Comparison of ENCODE assay signal across 39 cellular contexts in the genomic region with DNA sequence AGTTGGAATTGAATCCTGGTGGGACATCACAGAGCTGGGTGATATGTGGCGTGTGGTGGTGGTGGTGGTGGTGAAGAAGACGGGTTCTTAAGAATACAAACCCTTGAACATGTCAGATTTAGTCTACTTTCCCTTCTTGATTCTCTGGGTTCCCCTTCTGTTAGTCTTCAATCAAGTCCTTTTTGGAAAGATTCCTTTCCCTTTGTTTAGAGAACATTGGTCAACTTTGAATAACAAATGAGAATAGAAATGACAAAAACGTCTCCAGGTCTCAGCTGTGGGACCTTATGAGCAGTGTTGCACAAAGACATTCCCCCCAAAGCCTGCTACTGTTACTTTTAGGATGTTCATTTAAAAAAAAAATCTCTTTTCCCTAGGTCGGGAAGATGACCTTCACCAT. TPM values are rescaled to one million over a fixed set of nuclear protein-coding genes. Genes with fewer than 3 reads are reported as not detected.
DNase-seq lines count a peak whose midpoint lies in the region; ATAC-seq, FAIRE-seq and TF ChIP-seq lines count a peak whose summit lies in the region.
"Had no signal": no experiment of that assay in that cellular context is flagged by ENCODE, and none has a peak within 500 bp of the region (broad histone marks: within the 10 kb centered on the region; RNA-seq: fewer than 3 reads in every experiment).

No MANE protein-coding gene starts in this region.

- CTCF ChIA-PET in H1 (lab: Charles Lee; ENCODE audit: partially characterized antibody) = interaction anchor here (0.9 kb wide), 1 partner anchor 553 kb away, joined by 3 read pairs; no protein-coding TSS in a partner anchor

- peaks cover 0 to 21% of the 10 kb centered on the region in 2 experiments; a peak in 3 of 4 replicates for H3K79me2 ChIP-seq in H1 (ENCODE audit: control insufficient read depth in 1 of 2, insufficient read depth in 2 of 2, low read length in 2 of 2)
- H3K79me2 ChIP-seq: parathyroid adenoma had no signal

- no peak overlapping the region for H3K4ac ChIP-seq in H1 (replicated peaks; ENCODE audit: insufficient read length, low read depth, low read length)

- no peaks in the 10 kb centered on the region; the same call in 1 of the 2 replicates for H3K79me1 ChIP-seq in H1 (ENCODE audit: low read depth, low read length)

- no peak overlapping the region for H2BK12ac ChIP-seq in H1 (ENCODE audit: low read depth, low read length)

- no peak overlapping the region for H3K18ac ChIP-seq in H1 (ENCODE audit: extremely low read depth, low read length)

- H3K4me1 Mint-ChIP-seq in neural crest cell = peaks cover 88% of the 10 kb centered on the region
- H3K4me1 Mint-ChIP-seq: activated naive CD4-positive, alpha-beta T cell treated with anti-CD3 and anti-CD28 coated beads, Interleukin-2, amount 10 ng/mL, durations not matched to agents 7 days and 5 days; natural killer cell had no signal

- no peaks in the 10 kb centered on the region for H3K9me3 Mint-ChIP-seq in neural crest cell
- H3K9me3 Mint-ChIP-seq: activated CD4-positive, alpha-beta memory T cell treated with anti-CD3 and anti-CD28 coated beads for 36 hours; activated naive CD4-positive, alpha-beta T cell treated with anti-CD3 and anti-CD28 coated beads, Interleukin-2, amount 10 ng/mL, durations not matched to agents 7 days and 5 days; activated T-helper 1 cell treated with anti-CD3 and anti-CD28 coated beads, Interleukin-12 subunit alpha, Interleukin-12 subunit beta, Interleukin-2, Interleukin-4 antibody, amounts not matched to agents 30 ng/mL and 10 ng/mL and 1 ng/mL, durations not matched to agents 14 hours and 24 hours and 36 hours; natural killer cell; stimulated activated naive CD8-positive, alpha-beta T cell treated with anti-CD3 and anti-CD28 coated beads, Interleukin-15, Interleukin-2, amounts not matched to agents 100 ng/mL and 50 ng/mL, for 24 hours; T-helper 1 cell treated with Interleukin-12 subunit alpha and Interleukin-12 subunit beta and Interleukin-4 antibody, amounts not matched to agents 30 μg/mL and 1 μg/mL, for 36 hours had no signal

- no peak overlapping the region for H3K4me3 Mint-ChIP-seq in neural crest cell
- H3K4me3 Mint-ChIP-seq: activated CD4-positive, alpha-beta memory T cell treated with anti-CD3 and anti-CD28 coated beads for 36 hours; activated naive CD4-positive, alpha-beta T cell treated with anti-CD3 and anti-CD28 coated beads, Interleukin-2, amount 10 ng/mL, durations not matched to agents 7 days and 5 days; activated T-helper 1 cell treated with anti-CD3 and anti-CD28 coated beads, Interleukin-12 subunit alpha, Interleukin-12 subunit beta, Interleukin-2, Interleukin-4 antibody, amounts not matched to agents 30 ng/mL and 10 ng/mL and 1 ng/mL, durations not matched to agents 14 hours and 24 hours and 36 hours; natural killer cell; stimulated activated naive CD8-positive, alpha-beta T cell treated with anti-CD3 and anti-CD28 coated beads, Interleukin-15, Interleukin-2, amounts not matched to agents 100 ng/mL and 50 ng/mL, for 24 hours; T-helper 1 cell treated with Interleukin-12 subunit alpha and Interleukin-12 subunit beta and Interleukin-4 antibody, amounts not matched to agents 30 μg/mL and 1 μg/mL, for 36 hours had no signal

- peaks cover under 1 to 2% of the 10 kb centered on the region in 2 experiments for H4K20me1 ChIP-seq in H1 (replicated peaks in 1 of 2; ENCODE audit: control insufficient read depth in 1 of 2, insufficient read depth in 2 of 2, low read length in 2 of 2)
- H4K20me1 ChIP-seq: BLaER1 had no signal

- H2BK5ac ChIP-seq in H1 (ENCODE audit: low read depth, low read length) = no peak overlapping the region

- H3K9me3 ChIP-seq in SJSA1 (replicated peaks) = no peaks in the 10 kb centered on the region
- no peaks in the 10 kb centered on the region for H3K9me3 ChIP-seq in H1 (ENCODE audit: insufficient read depth in 2 of 2, low read depth in 1 of 2, low read length in 1 of 2)
- H3K9me3 ChIP-seq in tibial artery = no peaks in the 10 kb centered on the region
- H3K9me3 ChIP-seq: BLaER1, mucosa of descending colon, spleen, transverse colon had no signal

- peaks cover 71% of the 10 kb centered on the region for H3K36me3 ChIP-seq in SJSA1
- H3K36me3 ChIP-seq in H1 (ENCODE audit: control insufficient read depth in 2 of 4, insufficient read depth in 4 of 4, low read length in 3 of 4) = peaks cover 0 to 2% (median under 1%) of the 10 kb centered on the region in 4 experiments; a peak in 2 of 8 replicates
- H3K36me3 ChIP-seq in tibial artery = peaks cover 0 to 4% (median 4%) of the 10 kb centered on the region in 3 donors
- H3K36me3 ChIP-seq: spleen, transverse colon had no signal

- peaks cover 21% of the 10 kb centered on the region for H3K36me3 Mint-ChIP-seq in neural crest cell (ENCODE audit: low read depth)
- H3K36me3 Mint-ChIP-seq: activated CD4-positive, alpha-beta memory T cell treated with anti-CD3 and anti-CD28 coated beads for 36 hours; activated naive CD4-positive, alpha-beta T cell treated with anti-CD3 and anti-CD28 coated beads, Interleukin-2, amount 10 ng/mL, durations not matched to agents 7 days and 5 days; natural killer cell had no signal

- no peaks in the 10 kb centered on the region for H3K27me3 Mint-ChIP-seq in neural crest cell (ENCODE audit: low read depth)

- H3K56ac ChIP-seq in H1 (replicated peaks; ENCODE audit: insufficient read length, low read depth, low read length) = no peak overlapping the region

- no peak overlapping the region for H4K91ac ChIP-seq in H1 (replicated peaks; ENCODE audit: insufficient read length, low read length)

- no peak overlapping the region for H3K14ac ChIP-seq in H1 (ENCODE audit: insufficient read length)

- WGBS in H1 (ENCODE audit: extremely low coverage in 1 of 2, insufficient coverage in 1 of 2, insufficient read length in 1 of 2, insufficient replicate concordance in 2 of 2, low coverage in 1 of 2, low lambda C conversion rate in 2 of 2, missing lambda C conversion rate in 1 of 2), 2 experiments = 80% methylated on average over 4 of the region's 4 CpGs; no CpG with 5 or more reads in 1 of the 2 experiments

- H3K27ac Mint-ChIP-seq in neural crest cell (ENCODE audit: unreplicated experiment) = peak overlapping the region; percentile 32
- H3K27ac Mint-ChIP-seq: activated CD4-positive, alpha-beta memory T cell treated with anti-CD3 and anti-CD28 coated beads for 36 hours; activated naive CD4-positive, alpha-beta T cell treated with anti-CD3 and anti-CD28 coated beads, Interleukin-2, amount 10 ng/mL, durations not matched to agents 7 days and 5 days; activated T-helper 1 cell treated with anti-CD3 and anti-CD28 coated beads, Interleukin-12 subunit alpha, Interleukin-12 subunit beta, Interleukin-2, Interleukin-4 antibody, amounts not matched to agents 30 ng/mL and 10 ng/mL and 1 ng/mL, durations not matched to agents 14 hours and 24 hours and 36 hours; natural killer cell; stimulated activated naive CD8-positive, alpha-beta T cell treated with anti-CD3 and anti-CD28 coated beads, Interleukin-15, Interleukin-2, amounts not matched to agents 100 ng/mL and 50 ng/mL, for 24 hours; T-helper 1 cell treated with Interleukin-12 subunit alpha and Interleukin-12 subunit beta and Interleukin-4 antibody, amounts not matched to agents 30 μg/mL and 1 μg/mL, for 36 hours had no signal

- no peak overlapping the region for H2BK120ac ChIP-seq in H1 (replicated peaks; ENCODE audit: low read depth, low read length)

- DNase-seq in SJSA1 (ENCODE audit: low read depth in 1 of 2, low spot score in 2 of 2) = no peak
- no peak for DNase-seq in H1 (ENCODE audit: low read depth in 1 of 2, low spot score in 2 of 2)
- DNase-seq in neural crest cell (ENCODE audit: low read depth, low spot score) = no peak
- no peak for DNase-seq in tibial artery
- DNase-seq in DMS79 treated with DMSO at 0.1 percent for 48 hours (lab: John Stamatoyannopoulos, UW) = no peak
- DNase-seq: activated CD4-positive, alpha-beta memory T cell treated with anti-CD3 and anti-CD28 coated beads for 36 hours; activated CD8-positive, alpha-beta memory T cell treated with anti-CD3 and anti-CD28 coated beads, Interleukin-2, amount 50 U/mL, for 4 hours; activated naive CD4-positive, alpha-beta T cell treated with anti-CD3 and anti-CD28 coated beads, Interleukin-2, amount 10 ng/mL, durations not matched to agents 7 days and 5 days; DMS153; effector CD8-positive, alpha-beta T cell; foreskin fibroblast; heart right ventricle; mucosa of descending colon; natural killer cell; NCI-H1436 treated with DMSO at 0.1 percent for 48 hours; NCI-H2081 treated with DMSO at 0.1 percent for 48 hours; NCI-H345; PC-3; retina; spleen; stimulated activated CD4-positive, alpha-beta T cell treated with anti-CD3 and anti-CD28 coated beads, Interleukin-2, amount 100 ng/mL, for 24 hours; stimulated activated CD8-positive, alpha-beta memory T cell treated with anti-CD3 and anti-CD28 coated beads, Interleukin-4, amount 100 ng/mL, for 48 hours; transverse colon had no signal

- no peak overlapping the region for H2BK15ac ChIP-seq in H1 (ENCODE audit: low read length)

- no peak for TF ChIP-seq RAD21 in H1 (IDR thresholded peaks at IDR 0.05 in 1 of 2, conservative IDR thresholded peaks at IDR 0.05 in 1 of 2; ENCODE audit: low read depth in 2 of 2, low read length in 2 of 2)

- H4K5ac ChIP-seq in H1 (ENCODE audit: insufficient read length, low read depth, low read length) = no peak overlapping the region

- no peak for FAIRE-seq in H1 (lab: Jason Lieb, UNC)
- FAIRE-seq: bronchial epithelial cell, colon, GM12878, GM19239, TTC549 had no signal

- no peak overlapping the region for H2AK5ac ChIP-seq in H1 (ENCODE audit: low read depth, low read length)

- POLR2A ChIA-PET in H1 (lab: Charles Lee; ENCODE audit: partially characterized antibody) = interaction anchor here (2.1 kb wide), 1 partner anchor 10 kb away, joined by 7 read pairs; no protein-coding TSS in a partner anchor

- intact Hi-C loops in tibial artery (cut with DNase I; ENCODE audit: low total_unique reads) = no loop called here

- no peak for TF ChIP-seq EP300 in H1 (IDR thresholded peaks at IDR 0.05; ENCODE audit: borderline replicate concordance in 1 of 2, low read depth in 2 of 2, low read length in 2 of 2)

- no peak overlapping the region for H2BK20ac ChIP-seq in H1 (ENCODE audit: low read length)

- H3K27ac ChIP-seq in SJSA1 (0 out of 2 replicates have a peak overlapping the region, but pooled peaks have one; percentile 26), H1 (ENCODE audit: low read depth, low read length) (no peak overlapping the region), tibial artery (peak overlapping the region; percentile 82 to 87)
- H3K27ac ChIP-seq: BLaER1, parathyroid adenoma had no signal

- H3K23me2 ChIP-seq in H1 (ENCODE audit: low read depth, low read length) = no peaks in the 10 kb centered on the region

- no peak overlapping the region for H2AFZ ChIP-seq in H1 (ENCODE audit: low read length)
- H2AFZ ChIP-seq: parathyroid adenoma had no signal

- H3K23ac ChIP-seq in H1 (ENCODE audit: insufficient read length) = no peak overlapping the region

- no peak overlapping the region for H3K4me3 ChIP-seq in SJSA1
- no peak overlapping the region for H3K4me3 ChIP-seq in H1 (ENCODE audit: extremely low read depth in 1 of 4, insufficient read depth in 2 of 4, low read depth in 3 of 4, low read length in 4 of 4)
- no peak overlapping the region for H3K4me3 ChIP-seq in tibial artery
- H3K4me3 ChIP-seq: BLaER1, GM12878, heart right ventricle, mucosa of descending colon, SK-N-MC, spleen, transverse colon had no signal

- H3K27me3 ChIP-seq in SJSA1 (replicated peaks) (no peaks in the 10 kb centered on the region), H1 (replicated peaks in 1 of 4; ENCODE audit: control insufficient read depth in 3 of 4, extremely low read depth in 1 of 4, insufficient read depth in 3 of 4, low read length in 3 of 4) (no peaks in the 10 kb centered on the region), tibial artery (no peaks in the 10 kb centered on the region)
- H3K27me3 ChIP-seq: BLaER1, heart right ventricle, spleen, transverse colon had no signal

- H4K8ac ChIP-seq in H1 (ENCODE audit: extremely low read depth, insufficient read depth, low read length) = no peak overlapping the region

- peak overlapping the region; percentile 27 to 45; a peak in 2 of 4 replicates for H3K4me2 ChIP-seq in H1 (ENCODE audit: insufficient read depth in 1 of 2, low read depth in 2 of 2, low read length in 2 of 2)
- H3K4me2 ChIP-seq: BLaER1 had no signal

- no peak for TF ChIP-seq POLR2A in H1 (IDR thresholded peaks at IDR 0.05; ENCODE audit: control extremely low read depth in 1 of 2, low read depth in 2 of 2, low read length in 2 of 2)

- no peak for ATAC-seq in GM21515 (IDR thresholded peaks at IDR 0.05; ENCODE audit: unreplicated experiment)
- ATAC-seq in GM19467 (IDR thresholded peaks at IDR 0.05; ENCODE audit: unreplicated experiment) = no peak
- ATAC-seq: activated CD4-positive, CD25-positive, alpha-beta regulatory T cell treated with anti-CD3 and anti-CD28 coated beads, Interleukin-2, amount 50 U/mL, for 24 hours; GM12878; HCT116; mucosa of descending colon; natural killer cell; PC-3 had no signal

- H3K9ac ChIP-seq in H1 (replicated peaks in 1 of 4; ENCODE audit: extremely low read depth in 1 of 4, low read depth in 3 of 4, low read length in 3 of 4) = no peak overlapping the region
- H3K9ac ChIP-seq: BLaER1, parathyroid adenoma had no signal

- TF ChIP-seq CTCF in H1 (IDR thresholded peaks at IDR 0.05; ENCODE audit: control extremely low read depth in 1 of 3, insufficient read depth in 1 of 3, low read depth in 1 of 3, low read length in 3 of 3) = no peak
- TF ChIP-seq CTCF in neural crest cell (conservative IDR thresholded peaks at IDR 0.05) = no peak
- TF ChIP-seq CTCF in tibial artery (IDR thresholded peaks at IDR 0.05) = no peak

- H3K4me1 ChIP-seq in SJSA1 (replicated peaks) = peaks cover 73% of the 10 kb centered on the region
- peaks cover 0 to 27% (median 14%) of the 10 kb centered on the region in 4 experiments; a peak in 4 of 7 replicates for H3K4me1 ChIP-seq in H1 (replicated peaks in 1 of 4; ENCODE audit: control insufficient read depth in 3 of 4, insufficient read depth in 4 of 4, low read length in 3 of 4)
- H3K4me1 ChIP-seq in tibial artery = peaks cover 0 to 100% (median 73%) of the 10 kb centered on the region in 4 donors
- H3K4me1 ChIP-seq: BLaER1, parathyroid adenoma had no signal

RNA-seq across cellular contexts. Expression of gene MAP1B, which starts 46.3 kb away (rescaled TPM):
- 93.8 and 195 TPM in 2 replicates for total RNA-seq in SJSA1 (2014; rRNA removed; shearing (Covaris generic))
- 120 TPM in 2 replicates for total RNA-seq in H1 (2021; fragmentation: NEBNext Ultra II Directional; extraction: Animal tissue kit (Norgen Biotek cat#: 25700))
- polyA plus RNA-seq in H1 (2011; rRNA removed) = 24.5 and 70.4 TPM in 2 replicates
- 20.4 TPM for polyA plus RNA-seq in H1 (2011; cell fraction: cytosol; rRNA removed)
- polyA plus RNA-seq in H1 (2011; cell fraction: nucleus; rRNA removed) = 63.1 TPM
- polyA plus RNA-seq in H1 (2012, experiment 1 of 2) = 23.2 to 37.8 TPM (median 31.7 TPM) in 4 replicates
- polyA plus RNA-seq in H1 (2012, experiment 2 of 2) = 2.3 TPM
- 30.3 TPM for polyA plus RNA-seq in H1 (2013, experiment 1 of 2)
- 27.6 TPM for polyA plus RNA-seq in H1 (2013, experiment 2 of 2)
- 71.2 and 113 TPM in 2 replicates for polyA minus RNA-seq in H1 (2011; rRNA and poly(A)+ RNA removed)
- 46.2 TPM for polyA minus RNA-seq in H1 (2011; cell fraction: cytosol; rRNA and poly(A)+ RNA removed)
- polyA minus RNA-seq in H1 (2011; cell fraction: nucleus; rRNA and poly(A)+ RNA removed) = 150 TPM
- total RNA-seq in neural crest cell = 256 and 266 TPM in 2 replicates
- total RNA-seq: activated T-helper 1 cell treated with anti-CD3 and anti-CD28 coated beads, Interleukin-12 subunit alpha, Interleukin-12 subunit beta, Interleukin-2, Interleukin-4 antibody, amounts not matched to agents 30 ng/mL and 10 ng/mL and 1 ng/mL, durations not matched to agents 14 hours and 24 hours and 36 hours; HT-29 had no signal
